18 cellular contexts compared by ENCODE assay signal in genomic region chr11:11558826-11559225, GRCh38.
DNase-seq lines count a peak whose midpoint lies in the region; ATAC-seq and TF ChIP-seq lines count a peak whose summit lies in the region.
"Had no signal": no experiment of that assay in that cellular context is flagged by ENCODE, and none has a peak within 500 bp of the region (broad histone marks: within the 10 kb centered on the region; RNA-seq: fewer than 3 reads in every experiment).

No MANE protein-coding gene starts in this region.

- no peak for TF ChIP-seq CTCF in WTC11 (IDR thresholded peaks at IDR 0.05)
- peak in 1 of 6 experiments; percentile 3 for TF ChIP-seq CTCF in thyroid gland (IDR thresholded peaks at IDR 0.05)

- ATAC-seq in WTC11, result 0 out of 2 replicates have a peak, but pooled peaks have one; percentile 36
- no peak for ATAC-seq in HG03095 (IDR thresholded peaks at IDR 0.05; ENCODE audit: unreplicated experiment)
- ATAC-seq in aorta (ENCODE audit: low FRiP score), result no peak
- ATAC-seq: K562, PC-3 had no signal

- intact Hi-C loops in thyroid gland (cut with DNase I), result no loop called here
- intact Hi-C loops in aorta (cut with DNase I), result no loop called here

- H3K4me1 ChIP-seq in thyroid gland, result peaks cover 47 to 81% of the 10 kb centered on the region in 2 donors
- H3K4me1 ChIP-seq in aorta (ENCODE audit: control insufficient read depth in 1 of 2, insufficient read depth in 2 of 2, low read length in 2 of 2), result peaks cover 0 to 7% of the 10 kb centered on the region in 2 donors

- H3K9me3 Mint-ChIP-seq in WTC11, result no peaks in the 10 kb centered on the region
- H3K9me3 Mint-ChIP-seq: HFFc6 had no signal

- H3K4me3 ChIP-seq in thyroid gland (replicated peaks in 1 of 3) (no peak overlapping the region), aorta (ENCODE audit: low read length in 2 of 2) (no peak overlapping the region)
- H3K4me3 ChIP-seq: BLaER1 treated with 17β-estradiol and CSF1 and Interleukin-3, amounts not matched to agents 10 nM and 100 nM; K562 had no signal

- H3K4me3 Mint-ChIP-seq in WTC11, result no peak overlapping the region
- H3K4me3 Mint-ChIP-seq: HFFc6 had no signal

- TF ChIP-seq POLR2A in thyroid gland (IDR thresholded peaks at IDR 0.05), result no peak

- no peaks in the 10 kb centered on the region for H3K27me3 Mint-ChIP-seq in WTC11 (ENCODE audit: low read depth)

- H3K27ac ChIP-seq in thyroid gland (peak overlapping the region in 2 of 3 donors; percentile 20 to 21), aorta (ENCODE audit: low read depth in 1 of 2, low read length in 2 of 2) (no peak overlapping the region)
- H3K27ac ChIP-seq: BLaER1 treated with 17β-estradiol and CSF1 and Interleukin-3, amounts not matched to agents 10 nM and 100 nM; HL-60 had no signal

- DNase-seq in NCI-H2029 (lab: John Stamatoyannopoulos, UW) (peak; percentile 54), WTC11 (ENCODE audit: low spot score) (no peak), left kidney (ENCODE audit: low read depth, low spot score) (peak; percentile 63), thyroid gland (peak in 1 of 2 donors; percentile 24), NCI-H2227 treated with DMSO at 0.1 percent for 48 hours (lab: John Stamatoyannopoulos, UW) (no peak), aorta (no peak)
- DNase-seq: DMS 273 treated with DMSO at 0.1 percent for 48 hours; HFFc6; NCI-H1105; NCI-H1694 treated with DMSO at 0.1 percent for 48 hours; NCI-H2171 treated with DMSO at 0.1 percent for 48 hours; NCI-H526; NK-92 treated with Interleukin-12 subunit alpha and Interleukin-12 subunit beta, amount 100 ng/mL, for 24 hours; PC-3 had no signal

- H3K36me3 ChIP-seq in thyroid gland, result no peaks in the 10 kb centered on the region
- no peaks in the 10 kb centered on the region for H3K36me3 ChIP-seq in aorta (ENCODE audit: control insufficient read depth in 1 of 2, insufficient read depth in 2 of 2, low read length in 1 of 2)
- H3K36me3 ChIP-seq: BLaER1 treated with 17β-estradiol and CSF1 and Interleukin-3, amounts not matched to agents 10 nM and 100 nM had no signal

- CTCF ChIA-PET in WTC11 (lab: Charles Lee), result interaction anchor here (0.8 kb wide), 1 partner anchor 13 kb away, joined by 3 read pairs; no protein-coding TSS in a partner anchor

- H3K4me1 Mint-ChIP-seq in WTC11, result no peaks in the 10 kb centered on the region

- H3K9me3 ChIP-seq in thyroid gland, result no peaks in the 10 kb centered on the region
- H3K9me3 ChIP-seq in aorta (ENCODE audit: control insufficient read depth, low read length), result no peaks in the 10 kb centered on the region
- H3K9me3 ChIP-seq: BLaER1 treated with 17β-estradiol and CSF1 and Interleukin-3, amounts not matched to agents 10 nM and 100 nM had no signal

- H3K27me3 ChIP-seq in thyroid gland, result no peaks in the 10 kb centered on the region
- H3K27me3 ChIP-seq in aorta (ENCODE audit: control insufficient read depth in 1 of 2, insufficient read depth in 2 of 2, low read length in 1 of 2), result no peaks in the 10 kb centered on the region

- WGBS in thyroid gland, 2 donors, result 52 to 53% methylated on average over 2 of the region's 2 CpGs
- WGBS in aorta, 2 donors, result 66% methylated on average over 2 of the region's 2 CpGs

- H3K27ac Mint-ChIP-seq in WTC11, result no peak overlapping the region
- H3K27ac Mint-ChIP-seq: HFFc6 had no signal

- H3K36me3 Mint-ChIP-seq in WTC11, result no peaks in the 10 kb centered on the region

- POLR2A ChIA-PET in WTC11 (lab: Charles Lee), result no interaction called here

TF ChIP-seq in WTC11, 78 proteins besides CTCF, POLR2A, EP300 and RAD21:
- TF ChIP-seq GTF2I (CRISPR knock-in tag; conservative IDR thresholded peaks at IDR 0.05), result no peak
- no peak for TF ChIP-seq ERG (CRISPR knock-in tag; IDR thresholded peaks at IDR 0.05)
- TF ChIP-seq E2F1 (CRISPR knock-in tag; IDR thresholded peaks at IDR 0.05), result no peak
- no peak for TF ChIP-seq TEAD1 (CRISPR knock-in tag; IDR thresholded peaks at IDR 0.05)
- no peak for TF ChIP-seq CREM (CRISPR knock-in tag; IDR thresholded peaks at IDR 0.05)

Comparison
In these comparisons a context has a peak if more than half of its experiments do, and no peak if none do; other contexts are left out.
1. DNase-seq: peak in NCI-H2029 (single experiment) and left kidney (single experiment); none in WTC11 (single experiment), NCI-H2227 treated with DMSO at 0.1 percent for 48 hours (single experiment) and aorta (0 of 2).
2. H3K27ac ChIP-seq: peak in thyroid gland (2 of 3); none in aorta (0 of 2).